ENCODE assay signal across 10 cellular contexts in genomic region chr17:73194514-73195222, GRCh38. TPM values are rescaled to one million over a fixed set of nuclear protein-coding genes. Genes with fewer than 3 reads are reported as not detected.
DNase-seq lines count a peak whose midpoint lies in the region; ATAC-seq and TF ChIP-seq lines count a peak whose summit lies in the region.
"Had no signal": no experiment of that assay in that cellular context is flagged by ENCODE, and none has a peak within 500 bp of the region (broad histone marks: within the 10 kb centered on the region; RNA-seq: fewer than 3 reads in every experiment).

No MANE protein-coding gene starts in this region.

- no peak for ATAC-seq in stimulated activated effector memory CD8-positive, alpha-beta T cell treated with anti-CD3 and anti-CD28 coated beads, Interleukin-12 subunit alpha, Interleukin-12 subunit beta, amount 100 ng/mL, for 72 hours
- no peak for ATAC-seq in HG03025 (IDR thresholded peaks at IDR 0.05; ENCODE audit: low FRiP score, unreplicated experiment)
- ATAC-seq: lower lobe of right lung had no signal

- peak overlapping the region; percentile 63 for H3K4me3 Mint-ChIP-seq in activated naive CD4-positive, alpha-beta T cell treated with anti-CD3 and anti-CD28 coated beads, Interleukin-2, amount 10 ng/mL, durations not matched to agents 7 days and 5 days
- H3K4me3 Mint-ChIP-seq in stimulated activated effector memory CD8-positive, alpha-beta T cell treated with anti-CD3 and anti-CD28 coated beads, Interleukin-12 subunit alpha, Interleukin-12 subunit beta, amount 100 ng/mL, for 72 hours: peak overlapping the region; percentile 84

- TF ChIP-seq CTCF in WI38 (IDR thresholded peaks at IDR 0.05; ENCODE audit: low read depth, low read length): no peak
- no peak for TF ChIP-seq CTCF in ascending aorta (IDR thresholded peaks at IDR 0.05)

- H3K36me3 Mint-ChIP-seq in activated naive CD4-positive, alpha-beta T cell treated with anti-CD3 and anti-CD28 coated beads, Interleukin-2, amount 10 ng/mL, durations not matched to agents 7 days and 5 days: peaks cover 36% of the 10 kb centered on the region
- H3K36me3 Mint-ChIP-seq in stimulated activated effector memory CD8-positive, alpha-beta T cell treated with anti-CD3 and anti-CD28 coated beads, Interleukin-12 subunit alpha, Interleukin-12 subunit beta, amount 100 ng/mL, for 72 hours: peaks cover 53% of the 10 kb centered on the region

- CTCF ChIA-PET in activated naive CD4-positive, alpha-beta T cell treated with anti-CD3 and anti-CD28 coated beads, Interleukin-2, amount 10 ng/mL, durations not matched to agents 7 days and 5 days (lab: Charles Lee): interaction anchor here (0.7 to 6.6 kb wide), 5 partner anchors 34 to 635 kb away, joined by 3 to 34 read pairs (median 3); a partner anchor contains a TSS

- H3K27me3 ChIP-seq in ascending aorta: no peaks in the 10 kb centered on the region

- intact Hi-C loops in ascending aorta (cut with DNase I): loop anchor here (5.0 to 10.0 kb wide), 3 partner anchors 98 to 1220 kb away; partner anchors contain the start of gene TTYH2

- peaks cover 28 to 34% of the 10 kb centered on the region in 2 donors for H3K36me3 ChIP-seq in ascending aorta

- H3K4me3 ChIP-seq in WI38 (ENCODE audit: low read depth, low read length) (peak overlapping the region; percentile 21; the same call in 1 of the 2 replicates), ascending aorta (no peak overlapping the region)

- peaks cover 39% of the 10 kb centered on the region for H3K4me1 Mint-ChIP-seq in activated naive CD4-positive, alpha-beta T cell treated with anti-CD3 and anti-CD28 coated beads, Interleukin-2, amount 10 ng/mL, durations not matched to agents 7 days and 5 days
- H3K4me1 Mint-ChIP-seq in stimulated activated effector memory CD8-positive, alpha-beta T cell treated with anti-CD3 and anti-CD28 coated beads, Interleukin-12 subunit alpha, Interleukin-12 subunit beta, amount 100 ng/mL, for 72 hours: peaks cover 24% of the 10 kb centered on the region

- no peaks in the 10 kb centered on the region for H3K27me3 Mint-ChIP-seq in activated naive CD4-positive, alpha-beta T cell treated with anti-CD3 and anti-CD28 coated beads, Interleukin-2, amount 10 ng/mL, durations not matched to agents 7 days and 5 days

- peak overlapping the region; percentile 7 for H3K27ac Mint-ChIP-seq in activated naive CD4-positive, alpha-beta T cell treated with anti-CD3 and anti-CD28 coated beads, Interleukin-2, amount 10 ng/mL, durations not matched to agents 7 days and 5 days
- H3K27ac Mint-ChIP-seq in stimulated activated effector memory CD8-positive, alpha-beta T cell treated with anti-CD3 and anti-CD28 coated beads, Interleukin-12 subunit alpha, Interleukin-12 subunit beta, amount 100 ng/mL, for 72 hours: no peak overlapping the region

- peak overlapping the region; percentile 28 for H3K27ac ChIP-seq in epithelial cell of prostate
- H3K27ac ChIP-seq in ascending aorta: no peak overlapping the region
- H3K27ac ChIP-seq: lower lobe of right lung had no signal

- no peaks in the 10 kb centered on the region for H3K9me3 Mint-ChIP-seq in activated naive CD4-positive, alpha-beta T cell treated with anti-CD3 and anti-CD28 coated beads, Interleukin-2, amount 10 ng/mL, durations not matched to agents 7 days and 5 days
- H3K9me3 Mint-ChIP-seq in stimulated activated effector memory CD8-positive, alpha-beta T cell treated with anti-CD3 and anti-CD28 coated beads, Interleukin-12 subunit alpha, Interleukin-12 subunit beta, amount 100 ng/mL, for 72 hours: no peaks in the 10 kb centered on the region

- H3K9me3 ChIP-seq in ascending aorta: no peaks in the 10 kb centered on the region
- H3K9me3 ChIP-seq: lower lobe of right lung had no signal

- DNase-seq in activated naive CD4-positive, alpha-beta T cell treated with anti-CD3 and anti-CD28 coated beads, Interleukin-2, amount 10 ng/mL, durations not matched to agents 7 days and 5 days: no peak
- DNase-seq in activated naive CD4-positive, alpha-beta T cell treated with anti-CD3 and anti-CD28 coated beads, Interleukin-2, amount 50 U/mL, for 16 hours: no peak
- DNase-seq in epithelial cell of prostate (ENCODE audit: low read depth, low spot score): no peak
- no peak for DNase-seq in stimulated activated effector memory CD8-positive, alpha-beta T cell treated with anti-CD3 and anti-CD28 coated beads, Interleukin-12 subunit alpha, Interleukin-12 subunit beta, amount 100 ng/mL, for 72 hours (ENCODE audit: low spot score in 2 of 2)
- no peak for DNase-seq in UCSD-AML1 (lab: John Stamatoyannopoulos, UW; ENCODE audit: unreplicated experiment)
- no peak for DNase-seq in ascending aorta (ENCODE audit: low spot score in 2 of 2)
- DNase-seq: lower lobe of right lung, SHP77 had no signal

- H3K4me1 ChIP-seq in ascending aorta: peaks cover 4 to 6% of the 10 kb centered on the region in 2 donors

RNA-seq across cellular contexts. Expression of gene COG1, which starts 1.8 kb away (rescaled TPM):
- 35.9 TPM for total RNA-seq in ascending aorta

RNA-seq across cellular contexts. Expression of gene SSTR2, which starts 29.9 kb away (rescaled TPM):
- total RNA-seq in ascending aorta: 5.4 TPM
